Comparison of ENCODE assay signal across 25 cellular contexts in genomic region chr22:20046730-20047129, GRCh38.
"Had no signal": no experiment of that assay in that cellular context is flagged by ENCODE, and none has a peak within 500 bp of the region (broad histone marks: within the 10 kb centered on the region; RNA-seq: fewer than 3 reads in every experiment).

No MANE protein-coding gene starts in this region.

- H3K27me3 ChIP-seq: dorsolateral prefrontal cortex, esophagus squamous epithelium, gastrocnemius medialis, heart right ventricle, left lung had no signal

- H3K4me1 Mint-ChIP-seq: mesothelial cell of epicardium had no signal

- H3K9me3 ChIP-seq: esophagus squamous epithelium, gastrocnemius medialis, lower lobe of right lung, mucosa of descending colon had no signal

- H3K27ac Mint-ChIP-seq: mesothelial cell of epicardium had no signal

- ATAC-seq: esophagus mucosa; gastrocnemius medialis; heart right ventricle; left cardiac atrium; left lung; lower lobe of right lung; mucosa of descending colon; naive thymus-derived CD8-positive, alpha-beta T cell had no signal

- H3K9me3 Mint-ChIP-seq: naive thymus-derived CD8-positive, alpha-beta T cell had no signal

- H3K27me3 Mint-ChIP-seq: naive B cell; naive thymus-derived CD8-positive, alpha-beta T cell had no signal

- H3K4me3 ChIP-seq: coronary artery, dorsolateral prefrontal cortex, esophagus squamous epithelium, gastrocnemius medialis, heart right ventricle, left lung, lower lobe of right lung, mucosa of descending colon had no signal

- DNase-seq: dermis blood vessel endothelial cell; dorsolateral prefrontal cortex; effector CD4-positive, alpha-beta T cell; effector memory CD4-positive, alpha-beta T cell; erythroblast; esophagus squamous epithelium; foreskin fibroblast; foreskin melanocyte; gastrocnemius medialis; glutamatergic neuron; head of caudate nucleus; heart right ventricle; hippocampal formation; left cardiac atrium; left lung; left ventricle myocardium superior; lower lobe of right lung; mesenchymal stem cell; mucosa of descending colon; naive B cell; naive thymus-derived CD8-positive, alpha-beta T cell had no signal

- H3K4me1 ChIP-seq: esophagus squamous epithelium, gastrocnemius medialis, heart right ventricle, left lung, lower lobe of right lung had no signal

- H3K27ac ChIP-seq: coronary artery, dorsolateral prefrontal cortex, epithelial cell of prostate, esophagus squamous epithelium, gastrocnemius medialis, heart right ventricle, left lung, lower lobe of right lung had no signal

- H3K4me3 Mint-ChIP-seq: mesothelial cell of epicardium; naive thymus-derived CD8-positive, alpha-beta T cell had no signal
